In the genomic region with DNA sequence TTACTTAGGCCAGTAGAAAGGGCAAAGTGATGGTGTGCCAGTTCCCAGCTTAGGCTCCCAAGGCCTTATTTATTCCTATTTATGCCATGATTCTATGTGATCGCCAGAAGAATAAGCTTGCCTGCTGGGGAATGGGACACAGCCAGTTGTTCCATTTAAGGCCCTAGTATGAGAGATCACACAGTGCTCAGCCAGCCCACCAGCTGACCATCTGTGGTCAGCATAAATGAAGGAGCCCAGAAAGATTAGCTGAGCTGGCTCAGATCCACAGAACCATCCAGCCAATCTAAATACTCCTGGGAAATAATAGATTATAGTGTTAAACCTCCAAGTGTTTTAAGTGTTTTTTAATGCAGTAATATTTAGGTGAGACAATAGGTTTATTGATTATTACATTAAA, we compare ENCODE assay signal across 23 cellular contexts. TPM values are rescaled to one million over a fixed set of nuclear protein-coding genes. Genes with fewer than 3 reads are reported as not detected.
DNase-seq lines count a peak whose midpoint lies in the region; ATAC-seq and TF ChIP-seq lines count a peak whose summit lies in the region.
"Had no signal": no experiment of that assay in that cellular context is flagged by ENCODE, and none has a peak within 500 bp of the region (broad histone marks: within the 10 kb centered on the region; RNA-seq: fewer than 3 reads in every experiment).

No MANE protein-coding gene starts in this region.

- no peaks in the 10 kb centered on the region for H3K36me3 Mint-ChIP-seq in Calu3 (ENCODE audit: insufficient read depth, unreplicated experiment)
- H3K36me3 Mint-ChIP-seq: CD14-positive monocyte; CD8-positive, alpha-beta memory T cell had no signal

- H3K4me1 Mint-ChIP-seq in Calu3 (ENCODE audit: low read depth, unreplicated experiment): no peaks in the 10 kb centered on the region
- H3K4me1 Mint-ChIP-seq: CD14-positive monocyte; CD8-positive, alpha-beta memory T cell had no signal

- intact Hi-C loops in Calu3 (cut with micrococcal nuclease; ENCODE audit: unreplicated experiment): no loop called here

- no TSS peak for BruUV-seq in Calu3 (replicated peaks; lab: Mats Ljungman, UMichigan)

- H3K27me3 Mint-ChIP-seq in Calu3 (ENCODE audit: unreplicated experiment): peaks cover 14% of the 10 kb centered on the region
- H3K27me3 Mint-ChIP-seq: CD4-positive, alpha-beta T cell; CD8-positive, alpha-beta memory T cell had no signal

- no peak for ATAC-seq in GM21528 (IDR thresholded peaks at IDR 0.05; ENCODE audit: low FRiP score, unreplicated experiment)
- ATAC-seq: A549, GM12878, GM23338, HCT116 had no signal

- no peak for TF ChIP-seq CTCF in retinal pigment epithelial cell (conservative IDR thresholded peaks at IDR 0.05; ENCODE audit: low read depth, low read length)
- TF ChIP-seq CTCF in Calu3 (IDR thresholded peaks at IDR 0.05; ENCODE audit: unreplicated experiment): no peak

- H3K4me3 ChIP-seq in retinal pigment epithelial cell (ENCODE audit: low read length): no peak overlapping the region
- H3K4me3 ChIP-seq: A549; BLaER1 treated with 17β-estradiol and CSF1 and Interleukin-3, amounts not matched to agents 10 nM and 100 nM; GM12878; GM23338 had no signal

- DNase-seq in NCI-H69 (lab: John Stamatoyannopoulos, UW) (peak; percentile 82), astrocyte of the hippocampus (ENCODE audit: low read depth, low spot score) (peak; percentile 66), retinal pigment epithelial cell (ENCODE audit: low read depth) (peak; percentile 41), NOMO-1 treated with DMSO at 0.1 percent for 48 hours (lab: John Stamatoyannopoulos, UW; ENCODE audit: unreplicated experiment) (no peak), Calu3 (no peak), NCI-H526 (lab: John Stamatoyannopoulos, UW) (no peak)
- DNase-seq: 8988T; ACHN; AML-193; BE2C; CD4-positive, alpha-beta T cell; CD8-positive, alpha-beta memory T cell; DMS53; DND-41; GDM1; H9 had no signal

- CTCF ChIA-PET in Calu3 (lab: Charles Lee): no interaction called here

- no peak overlapping the region for H3K4me3 Mint-ChIP-seq in Calu3 (ENCODE audit: low read depth, unreplicated experiment)
- H3K4me3 Mint-ChIP-seq: CD14-positive monocyte; CD4-positive, alpha-beta T cell; CD8-positive, alpha-beta memory T cell; GM23338; H9 had no signal

- H3K9me3 Mint-ChIP-seq in Calu3 (ENCODE audit: low read depth, unreplicated experiment): no peaks in the 10 kb centered on the region
- H3K9me3 Mint-ChIP-seq: CD14-positive monocyte, GM23338, H9 had no signal

- no peak overlapping the region for H3K27ac Mint-ChIP-seq in Calu3 (ENCODE audit: unreplicated experiment)
- H3K27ac Mint-ChIP-seq: CD14-positive monocyte; CD4-positive, alpha-beta T cell; GM23338; H9 had no signal

RNA-seq across cellular contexts. Expression of gene L3MBTL4, which starts 12.6 kb away (rescaled TPM):
- total RNA-seq in Calu3 (2022): 2.1 and 2.4 TPM in 2 replicates

Comparison
In these comparisons a context has a peak if more than half of its experiments do, and no peak if none do; other contexts are left out.
1. DNase-seq: peak in NCI-H69 (single experiment), astrocyte of the hippocampus (single experiment) and retinal pigment epithelial cell (single experiment); none in NOMO-1 treated with DMSO at 0.1 percent for 48 hours (single experiment), Calu3 (single experiment) and NCI-H526 (0 of 2).